In genomic region chr6:148891027-148891783, GRCh38 we compare ENCODE assay signal across 17 cellular contexts.
"Had no signal": no experiment of that assay in that cellular context is flagged by ENCODE, and none has a peak within 500 bp of the region (broad histone marks: within the 10 kb centered on the region; RNA-seq: fewer than 3 reads in every experiment).

No MANE protein-coding gene starts in this region.

- H3K4me3 ChIP-seq: adrenal gland, skin epidermis, transverse colon had no signal

- H3K27ac ChIP-seq: brain microvascular endothelial cell, parathyroid adenoma, transverse colon, WERI-Rb-1 had no signal

- DNase-seq: activated CD4-positive, alpha-beta T cell treated with anti-CD3 and anti-CD28 coated beads for 4 hours; activated CD8-positive, alpha-beta T cell treated with anti-CD3 and anti-CD28 coated beads, Interleukin-2, amount 10 ng/mL, durations not matched to agents 7 days and 5 days; activated naive CD4-positive, alpha-beta T cell treated with anti-CD3 and anti-CD28 coated beads, Interleukin-2, amount 10 ng/mL, durations not matched to agents 7 days and 5 days; adrenal gland; brain microvascular endothelial cell; foreskin fibroblast; glutamatergic neuron; left colon; nephron progenitor cell; retina; T-helper 9 cell; transverse colon; WERI-Rb-1 had no signal

- H3K27me3 ChIP-seq: adrenal gland, brain microvascular endothelial cell, transverse colon had no signal

- H3K36me3 ChIP-seq: adrenal gland, brain microvascular endothelial cell, transverse colon, WERI-Rb-1 had no signal

- ATAC-seq: activated CD8-positive, alpha-beta T cell treated with anti-CD3 and anti-CD28 coated beads, Interleukin-2, amount 10 ng/mL, durations not matched to agents 7 days and 5 days; activated T-helper 17 cell treated with anti-CD3 and anti-CD28 coated beads, Interleukin-2, amount 50 U/mL, for 72 hours; esophagus mucosa; left colon had no signal

- H2AFZ ChIP-seq: parathyroid adenoma had no signal

- H3K9me3 ChIP-seq: adrenal gland, transverse colon had no signal

- H3K4me1 ChIP-seq: parathyroid adenoma had no signal

- H3K79me2 ChIP-seq: parathyroid adenoma had no signal

- H3K9ac ChIP-seq: parathyroid adenoma had no signal
